11 cellular contexts compared by ENCODE assay signal in genomic region chrX:68500105-68500504, GRCh38. TPM values are rescaled to one million over a fixed set of nuclear protein-coding genes. Genes with fewer than 3 reads are reported as not detected.
DNase-seq lines count a peak whose midpoint lies in the region; ATAC-seq and TF ChIP-seq lines count a peak whose summit lies in the region.
"Had no signal": no experiment of that assay in that cellular context is flagged by ENCODE, and none has a peak within 500 bp of the region (broad histone marks: within the 10 kb centered on the region; RNA-seq: fewer than 3 reads in every experiment).

No MANE protein-coding gene starts in this region.

- intact Hi-C loops in MCF 10A (cut with micrococcal nuclease) (no loop called here), breast epithelium (cut with DNase I; ENCODE audit: low total_unique reads) (no loop called here)

- H3K27ac ChIP-seq in breast epithelium: no peak overlapping the region

- H3K4me3 Mint-ChIP-seq in MCF 10A (ENCODE audit: unreplicated experiment): peak overlapping the region; percentile 98
- H3K4me3 Mint-ChIP-seq in T-cell: peak overlapping the region; percentile 89 to 95 (median 92)
- peak overlapping the region; percentile 96 for H3K4me3 Mint-ChIP-seq in glutamatergic neuron (ENCODE audit: unreplicated experiment)
- peak overlapping the region; percentile 94 to 96 for H3K4me3 Mint-ChIP-seq in stimulated activated naive B cell treated with anti-CD40 and anti-IgM and Interleukin-4, amounts not matched to agents 10 μg/mL and 1 μg/mL and 100 μg/mL, for 72 hours

- H3K9me3 Mint-ChIP-seq in MCF 10A (ENCODE audit: unreplicated experiment) (no peaks in the 10 kb centered on the region), T-cell (no peaks in the 10 kb centered on the region), glutamatergic neuron (ENCODE audit: unreplicated experiment) (peaks cover 5% of the 10 kb centered on the region)
- H3K9me3 Mint-ChIP-seq in stimulated activated naive B cell treated with anti-CD40 and anti-IgM and Interleukin-4, amounts not matched to agents 10 μg/mL and 1 μg/mL and 100 μg/mL, for 72 hours: no peaks in the 10 kb centered on the region

- H3K27me3 ChIP-seq in breast epithelium: peaks cover 0 to 32% of the 10 kb centered on the region in 2 donors

- peaks cover 8% of the 10 kb centered on the region for H3K4me1 Mint-ChIP-seq in MCF 10A (ENCODE audit: insufficient read depth, unreplicated experiment)
- H3K4me1 Mint-ChIP-seq in T-cell: peaks cover 23 to 56% (median 51%) of the 10 kb centered on the region in 3 donors
- H3K4me1 Mint-ChIP-seq in glutamatergic neuron (ENCODE audit: low read depth, unreplicated experiment): peaks cover 2% of the 10 kb centered on the region
- peaks cover 8 to 31% of the 10 kb centered on the region in 2 donors for H3K4me1 Mint-ChIP-seq in stimulated activated naive B cell treated with anti-CD40 and anti-IgM and Interleukin-4, amounts not matched to agents 10 μg/mL and 1 μg/mL and 100 μg/mL, for 72 hours

- H3K27me3 Mint-ChIP-seq in MCF 10A (ENCODE audit: insufficient read depth, unreplicated experiment) (peaks cover 2% of the 10 kb centered on the region), T-cell (no peaks in the 10 kb centered on the region), glutamatergic neuron (ENCODE audit: unreplicated experiment) (no peaks in the 10 kb centered on the region)
- H3K27me3 Mint-ChIP-seq in stimulated activated naive B cell treated with anti-CD40 and anti-IgM and Interleukin-4, amounts not matched to agents 10 μg/mL and 1 μg/mL and 100 μg/mL, for 72 hours: no peaks in the 10 kb centered on the region

- POLR2A ChIA-PET in MCF 10A (lab: Yijun Ruan, JAX) (interaction anchor here (0.7 to 1.8 kb wide), 2 partner anchors 9 to 332 kb away, joined by 3 to 6 read pairs; no protein-coding TSS in a partner anchor), T-cell (lab: Charles Lee) (no interaction called here)

- H3K9me3 ChIP-seq in breast epithelium: no peaks in the 10 kb centered on the region
- H3K9me3 ChIP-seq: prostate gland had no signal

- no peak for ATAC-seq in T-cell (replicated peaks in 1 of 4)
- no peak for ATAC-seq in stimulated activated naive B cell treated with anti-CD40 and anti-IgM and Interleukin-4, amounts not matched to agents 10 μg/mL and 1 μg/mL and 100 μg/mL, for 72 hours (replicated peaks)

- DNase-seq in MCF 10A (ENCODE audit: unreplicated experiment): no peak
- no peak for DNase-seq in breast epithelium (ENCODE audit: low spot score in 2 of 2)
- no peak for DNase-seq in T-cell
- no peak for DNase-seq in glutamatergic neuron
- DNase-seq in stimulated activated naive B cell treated with anti-CD40 and anti-IgM and Interleukin-4, amounts not matched to agents 10 μg/mL and 1 μg/mL and 100 μg/mL, for 72 hours: no peak
- DNase-seq in middle frontal gyrus (ENCODE audit: extremely low spot score, low spot score): no peak
- DNase-seq in KG1 (lab: John Stamatoyannopoulos, UW): no peak
- no peak for DNase-seq in AG08396 (ENCODE audit: low spot score)
- DNase-seq: islet precursor cell, SHP77 treated with DMSO at 0.1 percent for 48 hours had no signal

- TF ChIP-seq CTCF in MCF 10A (IDR thresholded peaks at IDR 0.05; ENCODE audit: unreplicated experiment) (no peak), breast epithelium (IDR thresholded peaks at IDR 0.05) (no peak), glutamatergic neuron (IDR thresholded peaks at IDR 0.05; ENCODE audit: partially characterized antibody, unreplicated experiment) (no peak)

- H3K4me1 ChIP-seq in breast epithelium: peaks cover 0 to 5% of the 10 kb centered on the region in 2 donors
- H3K4me1 ChIP-seq: prostate gland had no signal

- H3K36me3 Mint-ChIP-seq in MCF 10A (ENCODE audit: insufficient read depth, unreplicated experiment) (peaks cover 6% of the 10 kb centered on the region), T-cell (peaks cover 3% of the 10 kb centered on the region), glutamatergic neuron (ENCODE audit: unreplicated experiment) (no peaks in the 10 kb centered on the region)
- peaks cover 2 to 20% of the 10 kb centered on the region in 2 donors for H3K36me3 Mint-ChIP-seq in stimulated activated naive B cell treated with anti-CD40 and anti-IgM and Interleukin-4, amounts not matched to agents 10 μg/mL and 1 μg/mL and 100 μg/mL, for 72 hours

- H3K27ac Mint-ChIP-seq in MCF 10A (ENCODE audit: low read depth, unreplicated experiment): peak overlapping the region; percentile 99
- peak overlapping the region; percentile 23 to 98 for H3K27ac Mint-ChIP-seq in T-cell
- no peak overlapping the region for H3K27ac Mint-ChIP-seq in glutamatergic neuron (ENCODE audit: unreplicated experiment)
- H3K27ac Mint-ChIP-seq in stimulated activated naive B cell treated with anti-CD40 and anti-IgM and Interleukin-4, amounts not matched to agents 10 μg/mL and 1 μg/mL and 100 μg/mL, for 72 hours: peak overlapping the region; percentile 84

- CTCF ChIA-PET in MCF 10A (lab: Yijun Ruan, JAX): interaction anchor here (1.0 to 1.6 kb wide), 2 partner anchors 9 to 12 kb away, joined by 4 read pairs; no protein-coding TSS in a partner anchor
- CTCF ChIA-PET in T-cell (lab: Charles Lee): no interaction called here

- BruUV-seq in MCF 10A (replicated peaks; lab: Mats Ljungman, UMichigan): no TSS peak

- no peaks in the 10 kb centered on the region for H3K36me3 ChIP-seq in breast epithelium
- H3K36me3 ChIP-seq: prostate gland had no signal

- H3K4me3 ChIP-seq in breast epithelium: peak overlapping the region in 1 of 3 donors; percentile 67

- no peak for TF ChIP-seq POLR2A in breast epithelium (IDR thresholded peaks at IDR 0.05)

RNA-seq across cellular contexts. Expression of gene YIPF6, which starts 1.3 kb away (rescaled TPM):
- 44.6 and 55.4 TPM in 2 replicates for total RNA-seq in MCF 10A (2022)
- total RNA-seq in breast epithelium: 10 to 100 TPM; 25.3 to 27.9 (median 27.2) TPM
- total RNA-seq in T-cell: 10 to 100 TPM; 10.0 to 16.2 (median 14.3) TPM
- total RNA-seq in glutamatergic neuron (ENCODE audit: unreplicated experiment): 47.2 TPM
